1 cellular context compared by ENCODE assay signal in genomic region chr10:97648557-97649404, GRCh38.
A peak's percentile ranks its signal among the peaks of the same experiment; 100 is the strongest.
TF ChIP-seq lines count a peak whose summit lies in the region.

No MANE protein-coding gene starts in this region.

TF ChIP-seq in GM12878, 131 proteins besides CTCF, POLR2A, EP300 and RAD21:
- peak; percentile 48; the same call in 1 of the 3 replicates for TF ChIP-seq POU2F2 (IDR thresholded peaks at IDR 0.05; ENCODE audit: borderline replicate concordance, low read depth, low read length)
- TF ChIP-seq POLR2AphosphoS5 (IDR thresholded peaks at IDR 0.05; ENCODE audit: low read length) = peak; percentile 42; the same call in 1 of the 2 replicates
- TF ChIP-seq IKZF2 (IDR thresholded peaks at IDR 0.05) = peak; percentile 68 to 69
- TF ChIP-seq SPI1 (IDR thresholded peaks at IDR 0.05; ENCODE audit: borderline replicate concordance, insufficient read depth, low read depth, low read length) = peak; percentile 45; the same call in 1 of the 2 replicates
- TF ChIP-seq SMC3 (IDR thresholded peaks at IDR 0.05; ENCODE audit: borderline replicate concordance, low read length) = no peak
- peak; percentile 66 for TF ChIP-seq IKZF1 (conservative IDR thresholded peaks at IDR 0.05)
- peak; percentile 63 for TF ChIP-seq RUNX3 (IDR thresholded peaks at IDR 0.05; ENCODE audit: low read length)
- TF ChIP-seq RELB (IDR thresholded peaks at IDR 0.05; ENCODE audit: low read depth) = peak; percentile 63; the same call in 1 of the 2 replicates
- no peak for TF ChIP-seq EGR1 (IDR thresholded peaks at IDR 0.05; ENCODE audit: borderline replicate concordance in 1 of 2, low read depth in 2 of 2, low read length in 2 of 2)
- TF ChIP-seq MAX (IDR thresholded peaks at IDR 0.05; ENCODE audit: low read depth, low read length) = peak; percentile 45; the same call in 1 of the 2 replicates
- no peak for TF ChIP-seq CUX1 (IDR thresholded peaks at IDR 0.05; ENCODE audit: insufficient replicate concordance, low read depth, low read length)
- TF ChIP-seq ATF2 (IDR thresholded peaks at IDR 0.05; ENCODE audit: low read length) = 0 out of 2 replicates have a peak, but pooled peaks have one; percentile 15
- no peak for TF ChIP-seq SKIL (IDR thresholded peaks at IDR 0.05; ENCODE audit: low read depth, poor library complexity, severe bottlenecking)
- TF ChIP-seq GATAD2B (conservative IDR thresholded peaks at IDR 0.05; ENCODE audit: low read depth) = no peak
- 0 out of 2 replicates have a peak, but pooled peaks have one; percentile 25 for TF ChIP-seq FOXM1 (IDR thresholded peaks at IDR 0.05; ENCODE audit: low read depth, low read length)
- TF ChIP-seq RBBP5 (conservative IDR thresholded peaks at IDR 0.05) = peak; percentile 81; the same call in 1 of the 2 replicates
- TF ChIP-seq MYB (IDR thresholded peaks at IDR 0.05; ENCODE audit: borderline replicate concordance, low read depth, low read length) = 0 out of 2 replicates have a peak, but pooled peaks have one; percentile 20
- peak; percentile 65 for TF ChIP-seq SP1 (IDR thresholded peaks at IDR 0.05; ENCODE audit: low read depth, low read length)
- peak; percentile 80 for TF ChIP-seq ZNF687 (IDR thresholded peaks at IDR 0.05)
- peak; percentile 79 for TF ChIP-seq PKNOX1 (IDR thresholded peaks at IDR 0.05)
- peak; percentile 66; the same call in 1 of the 2 replicates for TF ChIP-seq ATF7 (IDR thresholded peaks at IDR 0.05; ENCODE audit: low read depth)
- peak; percentile 41; the same call in 1 of the 2 replicates for TF ChIP-seq TBL1XR1 (IDR thresholded peaks at IDR 0.05; ENCODE audit: low read depth, low read length)
- 0 out of 2 replicates have a peak, but pooled peaks have one; percentile 46 for TF ChIP-seq TCF12 (IDR thresholded peaks at IDR 0.05; ENCODE audit: low read depth, low read length)
- 0 out of 2 replicates have a peak, but pooled peaks have one; percentile 51 for TF ChIP-seq RAD51 (IDR thresholded peaks at IDR 0.05)
- TF ChIP-seq MTA2 (IDR thresholded peaks at IDR 0.05; ENCODE audit: low read depth) = peak; percentile 32; the same call in 1 of the 2 replicates
- peak; percentile 47; the same call in 1 of the 2 replicates for TF ChIP-seq NFIC (IDR thresholded peaks at IDR 0.05; ENCODE audit: low read depth, low read length)
- TF ChIP-seq NR2C1 (IDR thresholded peaks at IDR 0.05) = no peak
- no peak for TF ChIP-seq HSF1 (IDR thresholded peaks at IDR 0.05; ENCODE audit: low read depth, low read length)
- TF ChIP-seq WRNIP1 (IDR thresholded peaks at IDR 0.05; ENCODE audit: borderline replicate concordance, low read depth, low read length) = no peak
- TF ChIP-seq HCFC1 (IDR thresholded peaks at IDR 0.05; ENCODE audit: low read length) = peak; percentile 24; the same call in 1 of the 2 replicates
- TF ChIP-seq ASH2L (IDR thresholded peaks at IDR 0.05; ENCODE audit: borderline replicate concordance, low read depth) = peak; percentile 98; the same call in 1 of the 2 replicates
- TF ChIP-seq CREB1 (IDR thresholded peaks at IDR 0.05; ENCODE audit: low read depth) = 0 out of 2 replicates have a peak, but pooled peaks have one; percentile 54
- peak; percentile 79 for TF ChIP-seq CHD2 (IDR thresholded peaks at IDR 0.05; ENCODE audit: borderline replicate concordance, low read depth, low read length)
